8 cellular contexts compared by ENCODE assay signal in genomic region chr12:27780612-27781408, GRCh38. TPM values are rescaled to one million over a fixed set of nuclear protein-coding genes. Genes with fewer than 3 reads are reported as not detected.
DNase-seq lines count a peak whose midpoint lies in the region; ATAC-seq and TF ChIP-seq lines count a peak whose summit lies in the region.

No MANE protein-coding gene starts in this region.

- peak; percentile 7 for DNase-seq in activated T-cell treated with anti-CD3 and anti-CD28 coated beads for 4 hours
- DNase-seq in activated T-cell treated with anti-CD3 and anti-CD28 coated beads, Interleukin-2, amount 50 U/mL, for 1 hour: no peak
- DNase-seq in NCI-H2029 (lab: John Stamatoyannopoulos, UW): peak; percentile 30
- DNase-seq in activated CD8-positive, alpha-beta memory T cell treated with anti-CD3 and anti-CD28 coated beads, Interleukin-2, amount 50 U/mL, for 48 hours: peak; percentile 72
- peak; percentile 60 for DNase-seq in fibroblast of the aortic adventitia (ENCODE audit: low read depth)
- DNase-seq in osteoblast (ENCODE audit: insufficient read length, low spot score, missing footprints): peak; percentile 70
- no peak for DNase-seq in dedifferentiated amniotic fluid mesenchymal stem cell (ENCODE audit: extremely low spot score)

- H3K4me3 ChIP-seq in fibroblast of the aortic adventitia (ENCODE audit: low read depth, low read length) (peak overlapping the region; percentile 89), osteoblast (ENCODE audit: insufficient read depth, low read length) (peak overlapping the region; percentile 85)

- peaks cover 2% of the 10 kb centered on the region for H4K20me1 ChIP-seq in osteoblast (ENCODE audit: insufficient read depth, low read length)

- H3K4me2 ChIP-seq in osteoblast (ENCODE audit: insufficient read depth, low read length): peak overlapping the region; percentile 79

- TF ChIP-seq CTCF in fibroblast of the aortic adventitia (IDR thresholded peaks at IDR 0.05; ENCODE audit: insufficient read depth, low read length) (no peak), osteoblast (IDR thresholded peaks at IDR 0.05; ENCODE audit: extremely low read depth, low read depth, low read length) (no peak)

- H3K4me1 ChIP-seq in osteoblast (ENCODE audit: insufficient read depth, low read length): peaks cover 19% of the 10 kb centered on the region

- H3K36me3 ChIP-seq in osteoblast (ENCODE audit: insufficient read depth, low read length): peaks cover 7% of the 10 kb centered on the region

- H2AFZ ChIP-seq in osteoblast (ENCODE audit: low read length): peak overlapping the region; percentile 84

- peak; percentile 37 for ATAC-seq in HG02798 (IDR thresholded peaks at IDR 0.05; ENCODE audit: poor library complexity, unreplicated experiment)

- no peaks in the 10 kb centered on the region for H3K9me3 ChIP-seq in osteoblast (ENCODE audit: low read depth, low read length)

- peak overlapping the region; percentile 68 for H3K27ac ChIP-seq in osteoblast (ENCODE audit: low read depth, low read length)

- no peaks in the 10 kb centered on the region for H3K27me3 ChIP-seq in osteoblast (ENCODE audit: insufficient read depth, low read length)

- H3K79me2 ChIP-seq in osteoblast (ENCODE audit: insufficient read depth, low read length): peaks cover 47% of the 10 kb centered on the region

RNA-seq across cellular contexts. Expression of gene MANSC4, which starts 0.8 kb away (rescaled TPM):
- not detected in 2 replicates for total RNA-seq in fibroblast of the aortic adventitia (ENCODE audit: low replicate concordance)
- not detected in 2 replicates for total RNA-seq in osteoblast

RNA-seq across cellular contexts. Expression of gene KLHL42, which starts 0.8 kb away (rescaled TPM):
- total RNA-seq in fibroblast of the aortic adventitia (ENCODE audit: low replicate concordance) (13.6 and 32.5 TPM in 2 replicates), osteoblast (38.9 and 42.0 TPM in 2 replicates)

Comparison
In these comparisons a context has a peak if more than half of its experiments do, and no peak if none do; other contexts are left out.
1. DNase-seq: peak in activated T-cell treated with anti-CD3 and anti-CD28 coated beads for 4 hours (single experiment), NCI-H2029 (single experiment), activated CD8-positive, alpha-beta memory T cell treated with anti-CD3 and anti-CD28 coated beads, Interleukin-2, amount 50 U/mL, for 48 hours (single experiment), fibroblast of the aortic adventitia (single experiment) and osteoblast (single experiment); none in activated T-cell treated with anti-CD3 and anti-CD28 coated beads, Interleukin-2, amount 50 U/mL, for 1 hour (single experiment) and dedifferentiated amniotic fluid mesenchymal stem cell (single experiment).